ENCODE assay signal across 8 cellular contexts in the genomic region with DNA sequence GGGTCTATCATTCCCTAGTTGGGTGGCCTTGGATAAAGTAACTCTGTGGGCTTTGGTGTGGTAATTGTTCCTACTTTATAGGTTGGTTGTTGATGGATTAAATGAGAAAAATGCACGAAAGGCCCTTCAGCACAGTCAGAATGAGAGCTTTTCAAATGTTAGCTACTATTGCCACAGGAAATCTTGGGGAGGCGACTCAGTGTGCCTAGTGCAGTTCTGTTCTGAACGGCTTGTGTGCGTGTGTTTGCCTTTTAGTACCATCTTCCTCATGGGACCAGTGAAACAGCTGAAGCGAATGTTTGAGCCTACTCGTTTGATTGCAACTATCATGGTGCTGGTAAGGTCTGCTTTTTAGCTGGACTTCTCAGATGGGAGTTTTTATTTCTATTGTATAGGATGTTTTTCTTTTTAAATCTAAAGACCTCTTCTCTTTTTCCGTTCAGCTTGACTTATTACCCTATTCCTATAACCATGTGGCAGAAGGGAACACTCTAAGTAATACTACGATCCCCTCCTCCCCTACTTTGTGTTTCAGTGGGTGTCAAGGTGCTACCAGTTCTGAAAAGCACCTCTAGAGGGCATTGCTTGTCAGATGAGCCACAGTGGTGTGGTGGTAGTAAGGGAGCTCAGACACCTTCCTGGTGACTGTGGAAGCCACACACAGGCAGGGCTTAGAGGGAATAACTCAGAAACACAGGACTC. TPM values are rescaled to one million over a fixed set of nuclear protein-coding genes. Genes with fewer than 3 reads are reported as not detected.
A peak's percentile ranks its signal among the peaks of the same experiment; 100 is the strongest.
DNase-seq lines count a peak whose midpoint lies in the region; ATAC-seq and TF ChIP-seq lines count a peak whose summit lies in the region.

No MANE protein-coding gene starts in this region.

- H3K27me3 ChIP-seq in A673 (replicated peaks; ENCODE audit: insufficient read depth, low read depth, low read length, poor library complexity) (no peaks in the 10 kb centered on the region), trophoblast cell (ENCODE audit: insufficient read depth, low read length) (no peaks in the 10 kb centered on the region)

- H2AK5ac ChIP-seq in trophoblast cell (ENCODE audit: low read length), result no peak overlapping the region

- no peak overlapping the region for H2BK5ac ChIP-seq in trophoblast cell (ENCODE audit: low read depth, low read length, poor library complexity)

- H3K36me3 Mint-ChIP-seq in activated B cell treated with CpG ODN at 0.5 μM for 24 hours (ENCODE audit: low read depth), result peaks cover 94% of the 10 kb centered on the region

- no peak overlapping the region for H2BK12ac ChIP-seq in trophoblast cell (ENCODE audit: low read length)

- H4K8ac ChIP-seq in trophoblast cell (ENCODE audit: low read depth, low read length), result no peak overlapping the region

- ATAC-seq in HG02623 (IDR thresholded peaks at IDR 0.05; ENCODE audit: unreplicated experiment), result peak; percentile 70
- peak; percentile 92 for ATAC-seq in activated B cell treated with CpG ODN at 0.5 μM for 24 hours (ENCODE audit: low read depth)
- ATAC-seq in esophagus mucosa, result peak; percentile 73

- no peak overlapping the region for H3K23ac ChIP-seq in trophoblast cell (ENCODE audit: low read length)

- H4K12ac ChIP-seq in trophoblast cell (ENCODE audit: low read depth, low read length), result no peak overlapping the region

- H2AFZ ChIP-seq in trophoblast cell (ENCODE audit: insufficient read depth, low read length, poor library complexity), result no peak overlapping the region

- H3K14ac ChIP-seq in trophoblast cell (ENCODE audit: low read length), result no peak overlapping the region

- H3K18ac ChIP-seq in trophoblast cell (ENCODE audit: low read length), result no peak overlapping the region

- H3K4me2 ChIP-seq in trophoblast cell (ENCODE audit: low read length), result no peak overlapping the region

- H3K79me1 ChIP-seq in trophoblast cell (ENCODE audit: low read length), result peaks cover 2% of the 10 kb centered on the region

- H3K9ac ChIP-seq in trophoblast cell (ENCODE audit: low read length), result no peak overlapping the region

- CTCF ChIA-PET in A673 (lab: Charles Lee), result interaction anchor here (0.6 to 1.2 kb wide), 5 partner anchors 8 to 115 kb away, joined by 3 to 9 read pairs (median 3); a partner anchor contains a TSS
- CTCF ChIA-PET in activated B cell treated with CpG ODN at 0.5 μM for 24 hours (lab: Charles Lee), result interaction anchor here (0.6 to 2.2 kb wide), 4 partner anchors 9 to 108 kb away, joined by 3 to 16 read pairs (median 6); a partner anchor contains a TSS

- TF ChIP-seq CTCF in A673 (conservative IDR thresholded peaks at IDR 0.05; ENCODE audit: low read depth, low read length), result peak; percentile 75
- TF ChIP-seq CTCF in GM10266 (IDR thresholded peaks at IDR 0.05; ENCODE audit: control insufficient read depth, insufficient read depth, low read depth, missing control alignments), result peak; percentile 63
- TF ChIP-seq CTCF in activated B cell treated with CpG ODN at 0.5 μM for 24 hours (IDR thresholded peaks at IDR 0.05), result no peak

- H3K4me3 Mint-ChIP-seq in activated B cell treated with CpG ODN at 0.5 μM for 24 hours, result no peak overlapping the region

- H3K27me3 Mint-ChIP-seq in activated B cell treated with CpG ODN at 0.5 μM for 24 hours, result no peaks in the 10 kb centered on the region

- intact Hi-C loops in A673 (cut with micrococcal nuclease; ENCODE audit: unreplicated experiment) (no loop called here), activated B cell treated with CpG ODN at 0.5 μM for 24 hours (cut with micrococcal nuclease) (loop anchor here (2.0 kb wide), 1 partner anchor 32 kb away; no protein-coding TSS in a partner anchor)

- H3K36me3 ChIP-seq in A673 (ENCODE audit: insufficient read depth, low read length, poor library complexity, severe bottlenecking) (peaks cover 52% of the 10 kb centered on the region), trophoblast cell (ENCODE audit: control insufficient read depth in 1 of 2, insufficient read depth in 2 of 2, low read length in 2 of 2) (peaks cover 18 to 20% of the 10 kb centered on the region in 2 experiments)

- H2BK120ac ChIP-seq in trophoblast cell (ENCODE audit: insufficient read depth, low read length, poor library complexity), result no peak overlapping the region

- no CpG with 5 or more reads among the region's 8 CpGs for WGBS in trophoblast cell (ENCODE audit: extremely low coverage, insufficient coverage, insufficient read length)

- no peaks in the 10 kb centered on the region for H3K4me1 ChIP-seq in A673 (ENCODE audit: insufficient read depth, low read length, poor library complexity, severe bottlenecking)
- peaks cover 5 to 17% of the 10 kb centered on the region in 2 experiments for H3K4me1 ChIP-seq in trophoblast cell (ENCODE audit: control insufficient read depth in 1 of 2, insufficient read depth in 2 of 2, low read length in 2 of 2)

- H4K91ac ChIP-seq in trophoblast cell (ENCODE audit: low read depth, low read length), result no peak overlapping the region

- H3K4ac ChIP-seq in trophoblast cell (ENCODE audit: low read depth, low read length), result no peak overlapping the region

- H3K27ac Mint-ChIP-seq in activated B cell treated with CpG ODN at 0.5 μM for 24 hours, result no peak overlapping the region

- no peaks in the 10 kb centered on the region for H3K9me3 ChIP-seq in A673 (ENCODE audit: low read depth, low read length, poor library complexity, severe bottlenecking)
- peaks cover 1% of the 10 kb centered on the region for H3K9me3 ChIP-seq in trophoblast cell (ENCODE audit: insufficient read depth, low read depth, low read length)

- no peak overlapping the region for H3K4me3 ChIP-seq in A673 (ENCODE audit: low read depth, low read length, poor library complexity, severe bottlenecking)
- H3K4me3 ChIP-seq in trophoblast cell (ENCODE audit: low read depth, low read length), result no peak overlapping the region

- POLR2A ChIA-PET in A673 (lab: Charles Lee; ENCODE audit: low non-redundant PET), result no interaction called here
- POLR2A ChIA-PET in activated B cell treated with CpG ODN at 0.5 μM for 24 hours (lab: Charles Lee), result interaction anchor here (0.7 to 2.0 kb wide), 2 partner anchors 9 to 1396 kb away, joined by 4 to 9 read pairs; a partner anchor contains a TSS

- no peaks in the 10 kb centered on the region for H3K79me2 ChIP-seq in trophoblast cell (ENCODE audit: control insufficient read depth, insufficient read depth, low read length, poor library complexity)

- H3K9me3 Mint-ChIP-seq in activated B cell treated with CpG ODN at 0.5 μM for 24 hours, result no peaks in the 10 kb centered on the region

- H3K27ac ChIP-seq in A673 (ENCODE audit: low read depth, low read length, poor library complexity, severe bottlenecking) (no peak overlapping the region), trophoblast cell (ENCODE audit: low read depth, low read length) (no peak overlapping the region)

- peaks cover 38% of the 10 kb centered on the region for H3K4me1 Mint-ChIP-seq in activated B cell treated with CpG ODN at 0.5 μM for 24 hours

- BruUV-seq in A673 (replicated peaks; lab: Mats Ljungman, UMichigan), result no TSS peak

- DNase-seq in A673 (ENCODE audit: low spot score) (peak; percentile 67), GM10266 (ENCODE audit: extremely low spot score) (peak; percentile 52), NCI-H1694 (lab: John Stamatoyannopoulos, UW) (peak; percentile 44), activated B cell treated with CpG ODN at 0.5 μM for 24 hours (no peak), trophoblast cell (peak; percentile 54 to 77), NCI-H1048 (lab: John Stamatoyannopoulos, UW) (no peak)

RNA-seq across cellular contexts. Expression of a gene that starts 9.2 kb away (rescaled TPM):
- 59.8 and 62.8 TPM in 2 replicates for total RNA-seq in A673 (2021)
- 62.7 and 63.4 TPM in 2 replicates for total RNA-seq in activated B cell treated with CpG ODN at 0.5 μM for 24 hours
- 46.9 TPM for total RNA-seq in esophagus mucosa
- 13.0 and 13.1 TPM in 2 replicates for polyA plus RNA-seq in trophoblast cell (2013)

RNA-seq across cellular contexts. Expression of a gene that starts 45.7 kb away (rescaled TPM):
- total RNA-seq in A673 (2021) (2.0 and 2.5 TPM in 2 replicates), activated B cell treated with CpG ODN at 0.5 μM for 24 hours (2.7 and 4.7 TPM in 2 replicates), esophagus mucosa (0.60 TPM)
- 0.71 and 0.83 TPM in 2 replicates for polyA plus RNA-seq in trophoblast cell (2013)

RNA-seq across cellular contexts. Expression of a gene that starts 56.2 kb away (rescaled TPM):
- total RNA-seq in A673 (2021) (44.1 and 50.0 TPM in 2 replicates), activated B cell treated with CpG ODN at 0.5 μM for 24 hours (25.5 and 29.8 TPM in 2 replicates), esophagus mucosa (30.9 TPM)
- polyA plus RNA-seq in trophoblast cell (2013), result 15.9 and 16.5 TPM in 2 replicates

Comparison
In these comparisons a context has a peak if more than half of its experiments do, and no peak if none do; other contexts are left out.
1. DNase-seq: peak in A673 (single experiment), GM10266 (single experiment), NCI-H1694 (single experiment) and trophoblast cell (2 of 2); none in activated B cell treated with CpG ODN at 0.5 μM for 24 hours (single experiment) and NCI-H1048 (single experiment).
2. Peak in every context shown above with its lines, with median percentiles within 50 percentile points of each other: ATAC-seq.